In the genomic region with DNA sequence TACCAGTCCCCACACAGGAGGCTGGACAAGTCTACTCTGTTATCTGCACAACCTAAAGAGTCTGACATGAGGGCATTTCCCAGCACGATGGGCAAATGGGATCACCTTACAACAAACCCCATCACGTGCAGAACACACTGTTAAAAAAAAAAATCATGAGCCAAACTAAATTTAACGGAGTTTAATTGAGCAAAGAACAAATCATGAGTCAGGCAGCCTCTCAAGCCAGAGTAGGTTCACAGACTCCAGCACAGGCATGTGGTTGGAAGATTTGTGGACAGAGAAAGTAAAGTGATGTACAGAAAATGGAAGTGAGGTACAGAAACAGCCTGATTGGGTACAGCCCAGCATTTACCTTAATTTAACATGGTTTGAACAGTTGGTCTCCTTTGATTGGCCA, we compare ENCODE assay signal across 18 cellular contexts. TPM values are rescaled to one million over a fixed set of nuclear protein-coding genes. Genes with fewer than 3 reads are reported as not detected.
DNase-seq lines count a peak whose midpoint lies in the region; ATAC-seq, FAIRE-seq and TF ChIP-seq lines count a peak whose summit lies in the region.
"Had no signal": no experiment of that assay in that cellular context is flagged by ENCODE, and none has a peak within 500 bp of the region (broad histone marks: within the 10 kb centered on the region; RNA-seq: fewer than 3 reads in every experiment).

No MANE protein-coding gene starts in this region.

- no TSS peak for BruUV-seq in K562 (replicated peaks; lab: Mats Ljungman, UMichigan)

- TF ChIP-seq POLR2A in K562 (conservative IDR thresholded peaks at IDR 0.05), result no peak

- CTCF ChIA-PET in K562 (lab: Yijun Ruan, JAX; ENCODE audit: low intra/inter-chr PET ratio), result no interaction called here

- no peaks in the 10 kb centered on the region for H3K9me2 ChIP-seq in GM23248 (ENCODE audit: insufficient read depth)

- no peak for TF ChIP-seq EP300 in K562 (IDR thresholded peaks at IDR 0.05; ENCODE audit: low read length)

- no peaks in the 10 kb centered on the region for H3F3A ChIP-seq in GM23248 (ENCODE audit: insufficient read depth)

- ATAC-seq in K562, result peak; percentile 44
- no peak for ATAC-seq in activated T-helper 17 cell treated with anti-CD3 and anti-CD28 coated beads, Interleukin-2, amount 50 U/mL, for 72 hours (replicated peaks)
- ATAC-seq: CD8-positive, alpha-beta T cell; Panc1; Right ventricle myocardium inferior had no signal

- H3K4me1 Mint-ChIP-seq in activated T-helper 17 cell treated with anti-CD3 and anti-CD28 coated beads, Interleukin-2, amount 50 U/mL, for 72 hours, result no peaks in the 10 kb centered on the region

- no peak for TF ChIP-seq CTCF in K562 (IDR thresholded peaks at IDR 0.05 in 2 of 3, conservative IDR thresholded peaks at IDR 0.05 in 1 of 3; ENCODE audit: insufficient read depth in 2 of 3, low read depth in 1 of 3, low read length in 3 of 3)

- no peaks in the 10 kb centered on the region for H3K9me3 ChIP-seq in GM23248 (ENCODE audit: low read depth)
- no peaks in the 10 kb centered on the region for H3K9me3 ChIP-seq in K562 (replicated peaks; ENCODE audit: control insufficient read depth, insufficient read depth, low read depth, low read length)

- no peaks in the 10 kb centered on the region for H3K4me1 ChIP-seq in GM23248 (ENCODE audit: insufficient read depth)
- no peaks in the 10 kb centered on the region; a peak in 1 of 5 replicates for H3K4me1 ChIP-seq in K562 (replicated peaks in 1 of 2; ENCODE audit: control insufficient read depth in 2 of 2, insufficient read depth in 2 of 2, low read length in 2 of 2)

- intact Hi-C loops in K562 (cut with micrococcal nuclease), result no loop called here

- H3K9ac ChIP-seq in GM23248, result no peak overlapping the region
- H3K9ac ChIP-seq in K562 (ENCODE audit: insufficient read depth in 1 of 2, low read depth in 2 of 2, low read length in 2 of 2), result peak overlapping the region in 1 of 2 experiments; percentile 49; a peak in 1 of 4 replicates

- FAIRE-seq in K562 (lab: Jason Lieb, UNC), result peak; percentile 23

- no peaks in the 10 kb centered on the region for H3K36me3 ChIP-seq in GM23248 (ENCODE audit: low read depth)
- H3K36me3 ChIP-seq in K562 (ENCODE audit: control insufficient read depth, insufficient read depth, low read length), result no peaks in the 10 kb centered on the region

- peaks cover 9% of the 10 kb centered on the region for H3K27me3 Mint-ChIP-seq in activated T-helper 17 cell treated with anti-CD3 and anti-CD28 coated beads, Interleukin-2, amount 50 U/mL, for 72 hours

- H3K9me3 Mint-ChIP-seq in activated T-helper 17 cell treated with anti-CD3 and anti-CD28 coated beads, Interleukin-2, amount 50 U/mL, for 72 hours, result no peaks in the 10 kb centered on the region
- H3K9me3 Mint-ChIP-seq: CD8-positive, alpha-beta T cell had no signal

- H4K20me1 ChIP-seq in GM23248 (ENCODE audit: insufficient read depth) (no peaks in the 10 kb centered on the region), K562 (replicated peaks; ENCODE audit: control insufficient read depth, insufficient read depth, low read length) (no peaks in the 10 kb centered on the region)

- no peak for TF ChIP-seq RAD21 in K562 (CRISPR knock-in tag; conservative IDR thresholded peaks at IDR 0.05 in 1 of 2, IDR thresholded peaks at IDR 0.05 in 1 of 2)

- H3K36me3 Mint-ChIP-seq in activated T-helper 17 cell treated with anti-CD3 and anti-CD28 coated beads, Interleukin-2, amount 50 U/mL, for 72 hours (ENCODE audit: low read depth), result no peaks in the 10 kb centered on the region
- H3K36me3 Mint-ChIP-seq: CD8-positive, alpha-beta T cell had no signal

- H3K27me3 ChIP-seq in GM23248 (replicated peaks; ENCODE audit: insufficient read depth), result no peaks in the 10 kb centered on the region
- no peaks in the 10 kb centered on the region for H3K27me3 ChIP-seq in K562 (ENCODE audit: control insufficient read depth in 2 of 2, insufficient read depth in 2 of 2, low read length in 2 of 2)

- in situ Hi-C loops in GM23248 (cut with MboI) (no loop called here), K562 (cut with MboI) (no loop called here)

- H3K4me3 ChIP-seq in GM23248 (no peak overlapping the region), K562 (no peak overlapping the region)
- H3K4me3 ChIP-seq: SK-N-MC had no signal

- POLR2A ChIA-PET in K562 (lab: Yijun Ruan, JAX), result interaction anchor here (0.5 to 1.9 kb wide), 2 partner anchors 10 to 19 kb away, joined by 3 to 5 read pairs; no protein-coding TSS in a partner anchor

- H2AFZ ChIP-seq in GM23248, result no peak overlapping the region
- H2AFZ ChIP-seq in K562 (ENCODE audit: low read depth, low read length), result no peak overlapping the region

- H3K79me2 ChIP-seq in GM23248 (ENCODE audit: insufficient read depth) (no peaks in the 10 kb centered on the region), K562 (ENCODE audit: control insufficient read depth, insufficient read depth, low read length) (no peaks in the 10 kb centered on the region; the same call in 1 of the 3 replicates)

- 43 to 46% methylated on average over 3 of the region's 3 CpGs for WGBS in GM23248 (ENCODE audit: low coverage in 1 of 2, low lambda C conversion rate in 2 of 2, missing lambda C conversion rate in 2 of 2), 2 experiments
- WGBS in K562 (ENCODE audit: insufficient coverage, low coverage, missing lambda C conversion rate), result 2% methylated on average over 3 of the region's 3 CpGs

- DNase-seq in GM23248 (peak; percentile 5), M059J (ENCODE audit: low read depth) (peak; percentile 80), K562 (ENCODE audit: extremely low read depth in 1 of 4, low spot score in 3 of 4) (peak in 1 of 4 experiments; percentile 24), renal cortical epithelial cell (ENCODE audit: low read depth) (peak; percentile 43), epidermal melanocyte (ENCODE audit: insufficient read length, low spot score) (no peak), NCI-H2029 (lab: John Stamatoyannopoulos, UW) (no peak)
- DNase-seq: CD8-positive, alpha-beta T cell; IMR-90; Kasumi-1; NCI-H1436; NCI-H2081 treated with DMSO at 0.1 percent for 48 hours; NCI-H510A treated with DMSO at 0.1 percent for 48 hours; NCI-H82 had no signal

- H3K9me1 ChIP-seq in K562 (ENCODE audit: control insufficient read depth, insufficient read depth, low read length), result no peaks in the 10 kb centered on the region

- H3K27ac Mint-ChIP-seq in activated T-helper 17 cell treated with anti-CD3 and anti-CD28 coated beads, Interleukin-2, amount 50 U/mL, for 72 hours, result no peak overlapping the region
- H3K27ac Mint-ChIP-seq: CD8-positive, alpha-beta T cell had no signal

- H3K27ac ChIP-seq in GM23248, result no peak overlapping the region
- peak overlapping the region; percentile 14; the same call in 2 of the 3 replicates for H3K27ac ChIP-seq in K562 (ENCODE audit: extremely low read depth, low read depth, low read length)
- H3K27ac ChIP-seq: SK-N-MC had no signal

- no peak overlapping the region for H3K4me3 Mint-ChIP-seq in activated T-helper 17 cell treated with anti-CD3 and anti-CD28 coated beads, Interleukin-2, amount 50 U/mL, for 72 hours
- H3K4me3 Mint-ChIP-seq: CD8-positive, alpha-beta T cell had no signal

- no peak overlapping the region for H3K4me2 ChIP-seq in GM23248 (ENCODE audit: unreplicated experiment)
- H3K4me2 ChIP-seq in K562 (ENCODE audit: insufficient read depth, low read length), result peak overlapping the region; percentile 67

TF ChIP-seq in K562, 482 proteins besides CTCF, POLR2A, EP300 and RAD21 (continues in another document):
- TF ChIP-seq MEF2D (tag; conservative IDR thresholded peaks at IDR 0.05; ENCODE audit: low read depth) (no peak), RBM22 (IDR thresholded peaks at IDR 0.05; ENCODE audit: low read depth, low read length, poor library complexity, severe bottlenecking) (no peak), CEBPG (CRISPR knock-in tag; IDR thresholded peaks at IDR 0.05) (no peak), CEBPG (tag; conservative IDR thresholded peaks at IDR 0.05 in 1 of 2, IDR thresholded peaks at IDR 0.05 in 1 of 2) (no peak), TOE1 (IDR thresholded peaks at IDR 0.05; ENCODE audit: borderline replicate concordance) (no peak), TOE1 (CRISPR knock-in tag; IDR thresholded peaks at IDR 0.05; ENCODE audit: borderline replicate concordance, low read depth) (no peak), TRIM24 (IDR thresholded peaks at IDR 0.05) (no peak), SIRT6 (IDR thresholded peaks at IDR 0.05; ENCODE audit: low read depth, low read length) (no peak)

RNA-seq across cellular contexts. Expression of gene KYNU, which starts 59.9 kb away (rescaled TPM):
- under 0.01 TPM in 1 of 2 replicates, not detected in the other for total RNA-seq in GM23248 (2014; rRNA removed; shearing (Covaris generic))
- polyA plus RNA-seq in GM23248 (2016; fragmentation: Nextera tagmentation; extraction: Ambion mirVana), result 0.15 TPM in 1 of 2 replicates, not detected in the other
- 11.3 and 14.5 TPM in 2 replicates for total RNA-seq in M059J (2014; rRNA removed; shearing (Covaris generic))
- 4.0 and 9.1 TPM in 2 replicates for total RNA-seq in K562 (2011; cell fraction: chromatin; rRNA removed; ENCODE audit: low replicate concordance)
- 1.6 and 2.8 TPM in 2 replicates for total RNA-seq in K562 (2011; cell fraction: nucleolus; rRNA removed)
- total RNA-seq in K562 (2011; cell fraction: nucleoplasm; rRNA removed), result 4.9 and 8.3 TPM in 2 replicates
- 2.6 and 3.4 TPM in 2 replicates for total RNA-seq in K562 (2014; rRNA removed)
- total RNA-seq in K562 (2014; rRNA removed; fragmentation: Illumina TruSeq; extraction: Trizol), result 7.2 and 9.3 TPM in 2 replicates
- total RNA-seq in K562 (2015; rRNA removed; fragmentation: Illumina TruSeq; extraction: Trizol), result 6.4 and 6.8 TPM in 2 replicates
- 5.4 and 5.5 TPM in 2 replicates for total RNA-seq in K562 (2021)
- polyA plus RNA-seq in K562 (2011; rRNA removed), result 11.6 and 11.9 TPM in 2 replicates
- polyA plus RNA-seq in K562 (2011; cell fraction: cytosol; rRNA removed), result 1.9 and 6.1 TPM in 2 replicates
- polyA plus RNA-seq in K562 (2011; cell fraction: nucleus; rRNA removed), result 2.9 and 6.4 TPM in 2 replicates
- polyA plus RNA-seq in K562 (2012), result 5.5 and 6.2 TPM in 2 replicates
- polyA plus RNA-seq in K562 (2014; fragmentation: Illumina TruSeq; extraction: Trizol), result 5.5 TPM in 2 replicates
- 10 to 100 TPM; 10.3 to 10.7 TPM for polyA plus RNA-seq in K562 (2014; fragmentation: Nextera tagmentation; extraction: Ambion mirVana)
- polyA plus RNA-seq in K562 (2014; rRNA removed), result 4.8 and 7.6 TPM in 2 replicates
- 11.3 and 18.8 TPM in 2 replicates for polyA minus RNA-seq in K562 (2011; rRNA and poly(A)+ RNA removed)
- 5.8 and 12.7 TPM in 2 replicates for polyA minus RNA-seq in K562 (2011; cell fraction: cytosol; rRNA and poly(A)+ RNA removed)
- polyA minus RNA-seq in K562 (2011; cell fraction: nucleus; rRNA and poly(A)+ RNA removed), result 7.8 and 23.2 TPM in 2 replicates
- total RNA-seq in renal cortical epithelial cell, result 1.6 and 6.1 TPM in 2 replicates
- under 1 TPM in 1 of 2 donors, not detected in 1; 0.05 TPM for total RNA-seq in activated T-helper 17 cell treated with anti-CD3 and anti-CD28 coated beads, Interleukin-2, amount 50 U/mL, for 72 hours
- total RNA-seq: CD8-positive, alpha-beta T cell; G401 had no signal

Comparison
In these comparisons a context has a peak if more than half of its experiments do, and no peak if none do; other contexts are left out.
1. DNase-seq: peak in GM23248 (single experiment), M059J (single experiment) and renal cortical epithelial cell (single experiment); none in epidermal melanocyte (single experiment) and NCI-H2029 (single experiment).